Comparison of ENCODE assay signal across 29 cellular contexts in genomic region chr5:118557103-118557805, GRCh38.
DNase-seq lines count a peak whose midpoint lies in the region; ATAC-seq, FAIRE-seq and TF ChIP-seq lines count a peak whose summit lies in the region.
"Had no signal": no experiment of that assay in that cellular context is flagged by ENCODE, and none has a peak within 500 bp of the region (broad histone marks: within the 10 kb centered on the region; RNA-seq: fewer than 3 reads in every experiment).

No MANE protein-coding gene starts in this region.

- H4K20me1 ChIP-seq in HepG2 (ENCODE audit: insufficient read depth, low read length), result no peaks in the 10 kb centered on the region

- TF ChIP-seq RAD21 in HepG2 (CRISPR knock-in tag; IDR thresholded peaks at IDR 0.05), result no peak

- H3K36me3 ChIP-seq in HepG2 (replicated peaks in 1 of 2; ENCODE audit: control insufficient read depth in 1 of 2, insufficient read depth in 2 of 2, low read length in 2 of 2) (no peaks in the 10 kb centered on the region), right lobe of liver (no peaks in the 10 kb centered on the region)
- H3K36me3 ChIP-seq: adrenal gland, esophagus squamous epithelium, thoracic aorta had no signal

- CTCF ChIA-PET in HepG2 (lab: Yijun Ruan, JAX; ENCODE audit: low intra/inter-chr PET ratio, low total read pairs), result no interaction called here
- CTCF ChIA-PET in GM10248 (lab: Yijun Ruan, JAX), result interaction anchor here (1.1 to 2.4 kb wide), 8 partner anchors 8 to 148 kb away, joined by 3 to 7 read pairs (median 4); no protein-coding TSS in a partner anchor

- 13% methylated on average over 7 of the region's 7 CpGs for WGBS in HepG2 (ENCODE audit: low lambda C conversion rate)
- 71% methylated on average over 7 of the region's 7 CpGs for WGBS in right lobe of liver (ENCODE audit: insufficient coverage, low coverage, low lambda C conversion rate, missing lambda C conversion rate)

- H3K4me3 Mint-ChIP-seq in mesothelial cell of epicardium, result no peak overlapping the region
- no peak overlapping the region for H3K4me3 Mint-ChIP-seq in effector memory CD8-positive, alpha-beta T cell
- H3K4me3 Mint-ChIP-seq: activated CD4-positive, alpha-beta T cell treated with anti-CD3 and anti-CD28 coated beads for 36 hours; activated T-cell treated with anti-CD3 and anti-CD28 coated beads, Interleukin-2, amount 50 U/mL, for 24 hours; endodermal cell had no signal

- TF ChIP-seq EP300 in HepG2 (IDR thresholded peaks at IDR 0.05; ENCODE audit: low read depth in 2 of 2, low read length in 2 of 2) (no peak), HepG2 (CRISPR knock-in tag; IDR thresholded peaks at IDR 0.05; ENCODE audit: borderline replicate concordance) (no peak)

- H3K9me3 ChIP-seq in HepG2 (ENCODE audit: low read length), result no peaks in the 10 kb centered on the region
- no peaks in the 10 kb centered on the region for H3K9me3 ChIP-seq in right lobe of liver
- H3K9me3 ChIP-seq: adrenal gland, esophagus squamous epithelium, thoracic aorta had no signal

- H3K79me2 ChIP-seq in HepG2 (ENCODE audit: insufficient read depth, low read length), result no peaks in the 10 kb centered on the region

- peaks cover 21% of the 10 kb centered on the region for H3K4me1 Mint-ChIP-seq in mesothelial cell of epicardium
- no peaks in the 10 kb centered on the region for H3K4me1 Mint-ChIP-seq in effector memory CD8-positive, alpha-beta T cell (ENCODE audit: low read depth in 2 of 2)
- H3K4me1 Mint-ChIP-seq: activated CD4-positive, alpha-beta T cell treated with anti-CD3 and anti-CD28 coated beads for 36 hours; endodermal cell had no signal

- FAIRE-seq in HepG2 (lab: Jason Lieb, UNC) (no peak), urothelium cell line (lab: Jason Lieb, UNC) (no peak)
- FAIRE-seq: GM18507, keratinocyte had no signal

- H3K36me3 Mint-ChIP-seq in mesothelial cell of epicardium, result no peaks in the 10 kb centered on the region
- H3K36me3 Mint-ChIP-seq in effector memory CD8-positive, alpha-beta T cell (ENCODE audit: insufficient read depth), result no peaks in the 10 kb centered on the region

- intact Hi-C loops in HepG2 (cut with micrococcal nuclease; ENCODE audit: unreplicated experiment) (no loop called here), right lobe of liver (cut with DNase I) (no loop called here)

- no peak for TF ChIP-seq CTCF in HepG2 (CRISPR knock-in tag; IDR thresholded peaks at IDR 0.05)
- no peak for TF ChIP-seq CTCF in right lobe of liver (IDR thresholded peaks at IDR 0.05)
- TF ChIP-seq CTCF in mesothelial cell of epicardium (IDR thresholded peaks at IDR 0.05; ENCODE audit: unreplicated experiment), result no peak
- TF ChIP-seq CTCF in GM10248 (IDR thresholded peaks at IDR 0.05; ENCODE audit: control extremely low read depth, extremely low read depth, low read depth, missing control alignments), result no peak

- H3K27me3 ChIP-seq in HepG2 (ENCODE audit: control insufficient read depth in 1 of 2, insufficient read depth in 2 of 2, low read length in 2 of 2) (no peaks in the 10 kb centered on the region; a peak in 1 of 5 replicates), right lobe of liver (no peaks in the 10 kb centered on the region)
- H3K27me3 ChIP-seq: adrenal gland, esophagus squamous epithelium had no signal

- TF ChIP-seq POLR2A in HepG2 (IDR thresholded peaks at IDR 0.05; ENCODE audit: insufficient read depth in 1 of 2, low read depth in 2 of 2, low read length in 2 of 2) (no peak), right lobe of liver (IDR thresholded peaks at IDR 0.05) (no peak)

- peak overlapping the region; percentile 60 for H3K27ac Mint-ChIP-seq in mesothelial cell of epicardium
- H3K27ac Mint-ChIP-seq in effector memory CD8-positive, alpha-beta T cell, result no peak overlapping the region
- H3K27ac Mint-ChIP-seq: activated CD4-positive, alpha-beta T cell treated with anti-CD3 and anti-CD28 coated beads for 36 hours; activated T-cell treated with anti-CD3 and anti-CD28 coated beads, Interleukin-2, amount 50 U/mL, for 24 hours; endodermal cell had no signal

- H3K4me3 ChIP-seq in HepG2 (replicated peaks in 1 of 3; ENCODE audit: insufficient read depth in 1 of 3, low read depth in 2 of 3, low read length in 3 of 3) (no peak overlapping the region), right lobe of liver (no peak overlapping the region)
- H3K4me3 ChIP-seq: adrenal gland, coronary artery, esophagus squamous epithelium, lung, thoracic aorta had no signal

- POLR2A ChIA-PET in HepG2 (lab: Yijun Ruan, JAX) (no interaction called here), GM10248 (lab: Yijun Ruan, JAX) (no interaction called here)

- in situ Hi-C loops in HepG2 (cut with HindIII; ENCODE audit: extremely low pct_ligation_motif_present, low pct_unique_long_range_greater_than_20kb), result no loop called here

- H3K9ac ChIP-seq in HepG2 (ENCODE audit: insufficient read depth, low read depth, low read length), result no peak overlapping the region

- H3K27me3 Mint-ChIP-seq in mesothelial cell of epicardium (ENCODE audit: low read depth), result no peaks in the 10 kb centered on the region
- no peaks in the 10 kb centered on the region for H3K27me3 Mint-ChIP-seq in effector memory CD8-positive, alpha-beta T cell
- H3K27me3 Mint-ChIP-seq: activated CD4-positive, alpha-beta T cell treated with anti-CD3 and anti-CD28 coated beads for 36 hours; activated T-cell treated with anti-CD3 and anti-CD28 coated beads, Interleukin-2, amount 50 U/mL, for 24 hours had no signal

- no peaks in the 10 kb centered on the region for H3K9me3 Mint-ChIP-seq in mesothelial cell of epicardium
- H3K9me3 Mint-ChIP-seq in effector memory CD8-positive, alpha-beta T cell, result no peaks in the 10 kb centered on the region
- H3K9me3 Mint-ChIP-seq: activated T-cell treated with anti-CD3 and anti-CD28 coated beads, Interleukin-2, amount 50 U/mL, for 24 hours; endodermal cell had no signal

- no peak overlapping the region for H3K27ac ChIP-seq in HepG2 (ENCODE audit: extremely low read length, insufficient read depth, low read length)
- no peak overlapping the region for H3K27ac ChIP-seq in right lobe of liver
- peak overlapping the region; percentile 26 for H3K27ac ChIP-seq in angular gyrus (ENCODE audit: low read depth, low read length)
- H3K27ac ChIP-seq: adrenal gland, C4-2B, coronary artery, esophagus squamous epithelium, thoracic aorta had no signal

- H3K4me1 ChIP-seq in HepG2 (ENCODE audit: insufficient read depth, low read length) (no peaks in the 10 kb centered on the region), right lobe of liver (no peaks in the 10 kb centered on the region)
- H3K4me1 ChIP-seq: adrenal gland, esophagus squamous epithelium had no signal

- DNase-seq in HepG2 (ENCODE audit: low spot score) (peak; percentile 7), right lobe of liver (no peak), mesothelial cell of epicardium (ENCODE audit: low spot score in 2 of 2, unreplicated experiment in 2 of 2) (no peak), urothelium cell line (ENCODE audit: low spot score) (peak; percentile 11), GM10248 (ENCODE audit: extremely low spot score) (no peak)
- DNase-seq in effector memory CD8-positive, alpha-beta T cell, result no peak
- no peak for DNase-seq in stimulated activated CD4-positive, alpha-beta T cell treated with anti-CD3 and anti-CD28 coated beads, Interleukin-2, amount 100 ng/mL, for 48 hours
- DNase-seq: activated CD4-positive, alpha-beta T cell treated with anti-CD3 and anti-CD28 coated beads for 36 hours; activated naive CD4-positive, alpha-beta T cell; activated T-cell treated with anti-CD3 and anti-CD28 coated beads, Interleukin-2, amount 50 U/mL, for 24 hours; adrenal gland; endodermal cell; esophagus squamous epithelium; GDM1; KG1; MM.1S; NCI-H1417; NCI-H2081 treated with DMSO at 0.1 percent for 48 hours; NCI-H524; stimulated activated CD4-positive, alpha-beta T cell treated with anti-CD3 and anti-CD28 coated beads, Interleukin-12 subunit alpha, Interleukin-12 subunit beta, amount 100 ng/mL, for 4 hours; stimulated activated CD4-positive, alpha-beta T cell treated with anti-CD3 and anti-CD28 coated beads, Interleukin-4, amount 100 ng/mL, for 4 hours; stimulated activated naive CD4-positive, alpha-beta T cell had no signal

- no peak overlapping the region for H2AFZ ChIP-seq in HepG2 (ENCODE audit: low read length)

- no TSS peak for BruUV-seq in HepG2 (replicated peaks; lab: Mats Ljungman, UMichigan)

- no peak overlapping the region for H3K4me2 ChIP-seq in HepG2 (ENCODE audit: low read depth, low read length)

- ATAC-seq in HepG2 (peak; percentile 43; the same call in 2 of the 3 replicates), right lobe of liver (no peak)
- ATAC-seq in effector memory CD8-positive, alpha-beta T cell (replicated peaks), result no peak
- ATAC-seq: activated CD4-positive, alpha-beta T cell treated with anti-CD3 and anti-CD28 coated beads for 36 hours had no signal

TF ChIP-seq in HepG2, 621 proteins besides CTCF, POLR2A, EP300 and RAD21 (continues in another document):
- TF ChIP-seq ZNF296 (CRISPR knock-in tag; conservative IDR thresholded peaks at IDR 0.05) (no peak), HNRNPL (IDR thresholded peaks at IDR 0.05; ENCODE audit: low read depth, low read length) (no peak), SNAPC5 (CRISPR knock-in tag; IDR thresholded peaks at IDR 0.05; ENCODE audit: borderline replicate concordance) (no peak), THAP7 (CRISPR knock-in tag; IDR thresholded peaks at IDR 0.05) (no peak), ZNF589 (CRISPR knock-in tag; conservative IDR thresholded peaks at IDR 0.05) (no peak), CBX5 (CRISPR knock-in tag; IDR thresholded peaks at IDR 0.05; ENCODE audit: borderline replicate concordance) (no peak), KMT2B (CRISPR knock-in tag; IDR thresholded peaks at IDR 0.05) (no peak), HOXA9 (CRISPR knock-in tag; IDR thresholded peaks at IDR 0.05; ENCODE audit: borderline replicate concordance) (no peak)

Comparison
In these comparisons a context has a peak if more than half of its experiments do, and no peak if none do; other contexts are left out.
1. DNase-seq: peak in HepG2 (single experiment) and urothelium cell line (single experiment); none in right lobe of liver (0 of 3), mesothelial cell of epicardium (0 of 2), effector memory CD8-positive, alpha-beta T cell (0 of 3), stimulated activated CD4-positive, alpha-beta T cell treated with anti-CD3 and anti-CD28 coated beads, Interleukin-2, amount 100 ng/mL, for 48 hours (0 of 2) and GM10248 (single experiment).